Comparison of ENCODE assay signal across 2 cellular contexts in the genomic region with DNA sequence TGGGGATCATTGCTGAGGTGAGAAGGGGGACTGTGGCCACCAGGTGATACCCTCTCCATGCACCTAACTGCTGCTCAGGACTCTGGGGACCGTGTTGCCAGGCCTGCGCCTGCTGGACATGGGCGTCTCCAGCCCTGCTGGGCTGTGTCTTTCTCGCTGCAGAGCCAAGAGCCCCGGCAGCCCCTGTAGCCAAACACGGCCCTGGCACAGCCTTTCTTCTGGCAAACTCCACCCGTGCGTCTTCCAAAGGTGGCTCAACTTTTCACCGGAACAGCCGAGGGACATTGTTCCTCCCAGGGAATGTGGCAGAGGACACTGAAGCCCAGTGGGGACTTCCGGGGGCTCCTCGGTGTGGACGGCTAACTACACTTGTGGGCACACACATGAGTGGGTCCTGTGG. TPM values are rescaled to one million over a fixed set of nuclear protein-coding genes. Genes with fewer than 3 reads are reported as not detected.
"Had no signal": no experiment of that assay in that cellular context is flagged by ENCODE, and none has a peak within 500 bp of the region (broad histone marks: within the 10 kb centered on the region; RNA-seq: fewer than 3 reads in every experiment).

No MANE protein-coding gene starts in this region.

RNA-seq across cellular contexts. Expression of gene ICOSLG, which starts 12.6 kb away (rescaled TPM):
- total RNA-seq: G401 had no signal

RNA-seq across cellular contexts. Expression of gene DNMT3L, which starts 33.6 kb away (rescaled TPM):
- total RNA-seq: GM12878 had no signal
- polyA plus RNA-seq: GM12878 had no signal
